ENCODE assay signal across 1 cellular context in the genomic region with DNA sequence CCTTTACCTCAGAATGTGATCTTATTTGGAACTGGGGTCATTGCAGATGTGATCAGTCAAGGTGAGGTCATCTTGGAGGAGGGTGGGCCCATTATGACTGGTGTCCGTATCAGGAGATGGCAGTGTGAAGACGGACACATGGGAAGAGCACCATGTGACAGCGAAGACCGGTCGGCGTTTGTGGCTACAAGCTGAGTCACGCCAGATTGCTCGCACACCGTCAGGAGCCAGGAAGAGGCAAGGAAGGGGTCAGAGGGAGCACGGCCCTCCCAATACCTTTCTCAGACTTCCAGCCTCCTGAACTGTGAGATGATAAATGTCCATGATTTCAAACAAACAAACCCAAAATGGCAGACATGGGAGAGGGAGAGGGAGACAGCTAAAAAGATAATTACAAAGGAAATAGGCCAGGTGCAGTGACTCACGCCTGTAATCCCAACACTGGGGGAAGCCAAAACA.
TF ChIP-seq lines count a peak whose summit lies in the region.

No MANE protein-coding gene starts in this region.

TF ChIP-seq in K562, 482 proteins besides CTCF, POLR2A, EP300 and RAD21 (continued from another document and continues in another):
- TF ChIP-seq, protein P1, sequence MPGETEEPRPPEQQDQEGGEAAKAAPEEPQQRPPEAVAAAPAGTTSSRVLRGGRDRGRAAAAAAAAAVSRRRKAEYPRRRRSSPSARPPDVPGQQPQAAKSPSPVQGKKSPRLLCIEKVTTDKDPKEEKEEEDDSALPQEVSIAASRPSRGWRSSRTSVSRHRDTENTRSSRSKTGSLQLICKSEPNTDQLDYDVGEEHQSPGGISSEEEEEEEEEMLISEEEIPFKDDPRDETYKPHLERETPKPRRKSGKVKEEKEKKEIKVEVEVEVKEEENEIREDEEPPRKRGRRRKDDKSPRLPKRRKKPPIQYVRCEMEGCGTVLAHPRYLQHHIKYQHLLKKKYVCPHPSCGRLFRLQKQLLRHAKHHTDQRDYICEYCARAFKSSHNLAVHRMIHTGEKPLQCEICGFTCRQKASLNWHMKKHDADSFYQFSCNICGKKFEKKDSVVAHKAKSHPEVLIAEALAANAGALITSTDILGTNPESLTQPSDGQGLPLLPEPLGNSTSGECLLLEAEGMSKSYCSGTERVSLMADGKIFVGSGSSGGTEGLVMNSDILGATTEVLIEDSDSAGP (CRISPR knock-in tag; IDR thresholded peaks at IDR 0.05) = no peak
- no peak for TF ChIP-seq TBP (optimal IDR thresholded peaks at IDR 0.05; ENCODE audit: low read depth, low read length)
- no peak for TF ChIP-seq ZNF232 (CRISPR knock-in tag; IDR thresholded peaks at IDR 0.05)
- peak; percentile 96 for TF ChIP-seq MYC (IDR thresholded peaks at IDR 0.05; ENCODE audit: low read depth, low read length)
- TF ChIP-seq MYC (CRISPR knock-in tag; IDR thresholded peaks at IDR 0.05; ENCODE audit: borderline replicate concordance, low read depth) = no peak
- TF ChIP-seq THRAP3 (IDR thresholded peaks at IDR 0.05; ENCODE audit: borderline replicate concordance) = no peak
- TF ChIP-seq POLR2AphosphoS5 (IDR thresholded peaks at IDR 0.05; ENCODE audit: control insufficient read depth, insufficient read depth, low read depth, low read length) = peak; percentile 53; the same call in 1 of the 2 replicates
- TF ChIP-seq BRCA1 (IDR thresholded peaks at IDR 0.05) = no peak
- no peak for TF ChIP-seq BRCA1 (CRISPR knock-in tag; IDR thresholded peaks at IDR 0.05)
- TF ChIP-seq SRSF1 (IDR thresholded peaks at IDR 0.05; ENCODE audit: low read depth, low read length) = no peak
- TF ChIP-seq, protein P2, sequence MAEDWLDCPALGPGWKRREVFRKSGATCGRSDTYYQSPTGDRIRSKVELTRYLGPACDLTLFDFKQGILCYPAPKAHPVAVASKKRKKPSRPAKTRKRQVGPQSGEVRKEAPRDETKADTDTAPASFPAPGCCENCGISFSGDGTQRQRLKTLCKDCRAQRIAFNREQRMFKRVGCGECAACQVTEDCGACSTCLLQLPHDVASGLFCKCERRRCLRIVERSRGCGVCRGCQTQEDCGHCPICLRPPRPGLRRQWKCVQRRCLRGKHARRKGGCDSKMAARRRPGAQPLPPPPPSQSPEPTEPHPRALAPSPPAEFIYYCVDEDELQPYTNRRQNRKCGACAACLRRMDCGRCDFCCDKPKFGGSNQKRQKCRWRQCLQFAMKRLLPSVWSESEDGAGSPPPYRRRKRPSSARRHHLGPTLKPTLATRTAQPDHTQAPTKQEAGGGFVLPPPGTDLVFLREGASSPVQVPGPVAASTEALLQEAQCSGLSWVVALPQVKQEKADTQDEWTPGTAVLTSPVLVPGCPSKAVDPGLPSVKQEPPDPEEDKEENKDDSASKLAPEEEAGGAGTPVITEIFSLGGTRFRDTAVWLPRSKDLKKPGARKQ (CRISPR knock-in tag; IDR thresholded peaks at IDR 0.05) = no peak
- TF ChIP-seq TOE1 (IDR thresholded peaks at IDR 0.05; ENCODE audit: borderline replicate concordance) = peak; percentile 84; the same call in 1 of the 2 replicates
- no peak for TF ChIP-seq TOE1 (CRISPR knock-in tag; IDR thresholded peaks at IDR 0.05; ENCODE audit: borderline replicate concordance, low read depth)
- peak; percentile 20; the same call in 1 of the 2 replicates for TF ChIP-seq GABPA (tag; conservative IDR thresholded peaks at IDR 0.05; ENCODE audit: low read depth)
- TF ChIP-seq RBBP5 (IDR thresholded peaks at IDR 0.05; ENCODE audit: borderline replicate concordance, insufficient read depth, low read length, poor library complexity, severe bottlenecking) = peak; percentile 43
- TF ChIP-seq MEF2D (tag; conservative IDR thresholded peaks at IDR 0.05; ENCODE audit: low read depth) = peak; percentile 58; the same call in 1 of the 2 replicates
- TF ChIP-seq RCOR1 (IDR thresholded peaks at IDR 0.05; ENCODE audit: borderline replicate concordance in 1 of 2, low read depth in 2 of 2, low read length in 2 of 2) = peak in 1 of 2 experiments; percentile 83; a peak in 2 of 4 replicates
- peak; percentile 88 for TF ChIP-seq BACH1 (tag; IDR thresholded peaks at IDR 0.05)
- TF ChIP-seq, protein P3, sequence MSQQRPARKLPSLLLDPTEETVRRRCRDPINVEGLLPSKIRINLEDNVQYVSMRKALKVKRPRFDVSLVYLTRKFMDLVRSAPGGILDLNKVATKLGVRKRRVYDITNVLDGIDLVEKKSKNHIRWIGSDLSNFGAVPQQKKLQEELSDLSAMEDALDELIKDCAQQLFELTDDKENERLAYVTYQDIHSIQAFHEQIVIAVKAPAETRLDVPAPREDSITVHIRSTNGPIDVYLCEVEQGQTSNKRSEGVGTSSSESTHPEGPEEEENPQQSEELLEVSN (IDR thresholded peaks at IDR 0.05; ENCODE audit: borderline replicate concordance in 1 of 2, extremely low read depth in 1 of 2, insufficient read depth in 1 of 2, insufficient read length in 1 of 2, low read depth in 1 of 2, low read length in 1 of 2, poor library complexity in 1 of 2, severe bottlenecking in 1 of 2) = peak; percentile 92 to 93
- TF ChIP-seq PTRF (tag; IDR thresholded peaks at IDR 0.05) = peak; percentile 31; the same call in 1 of the 2 replicates
- TF ChIP-seq NFRKB (IDR thresholded peaks at IDR 0.05; ENCODE audit: low read depth) = peak; percentile 80
- peak; percentile 56; the same call in 1 of the 2 replicates for TF ChIP-seq TCF3 (CRISPR knock-in tag; IDR thresholded peaks at IDR 0.05)
- TF ChIP-seq, protein P4, sequence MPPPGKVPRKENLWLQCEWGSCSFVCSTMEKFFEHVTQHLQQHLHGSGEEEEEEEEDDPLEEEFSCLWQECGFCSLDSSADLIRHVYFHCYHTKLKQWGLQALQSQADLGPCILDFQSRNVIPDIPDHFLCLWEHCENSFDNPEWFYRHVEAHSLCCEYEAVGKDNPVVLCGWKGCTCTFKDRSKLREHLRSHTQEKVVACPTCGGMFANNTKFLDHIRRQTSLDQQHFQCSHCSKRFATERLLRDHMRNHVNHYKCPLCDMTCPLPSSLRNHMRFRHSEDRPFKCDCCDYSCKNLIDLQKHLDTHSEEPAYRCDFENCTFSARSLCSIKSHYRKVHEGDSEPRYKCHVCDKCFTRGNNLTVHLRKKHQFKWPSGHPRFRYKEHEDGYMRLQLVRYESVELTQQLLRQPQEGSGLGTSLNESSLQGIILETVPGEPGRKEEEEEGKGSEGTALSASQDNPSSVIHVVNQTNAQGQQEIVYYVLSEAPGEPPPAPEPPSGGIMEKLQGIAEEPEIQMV (tag; conservative IDR thresholded peaks at IDR 0.05; ENCODE audit: low read depth) = no peak
- peak; percentile 68; the same call in 1 of the 2 replicates for TF ChIP-seq KLF6 (CRISPR knock-in tag; IDR thresholded peaks at IDR 0.05; ENCODE audit: borderline replicate concordance)
- no peak for TF ChIP-seq ZNF253 (CRISPR knock-in tag; conservative IDR thresholded peaks at IDR 0.05)
- TF ChIP-seq SRF (CRISPR knock-in tag; IDR thresholded peaks at IDR 0.05) = no peak; a peak in 1 of 4 replicates
- TF ChIP-seq SETDB1 (IDR thresholded peaks at IDR 0.05; ENCODE audit: low read length) = no peak
- TF ChIP-seq SOX6 (IDR thresholded peaks at IDR 0.05) = peak; percentile 76
- 0 out of 2 replicates have a peak, but pooled peaks have one; percentile 13 for TF ChIP-seq ZSCAN32 (CRISPR knock-in tag; IDR thresholded peaks at IDR 0.05)
- TF ChIP-seq NRF1 (conservative IDR thresholded peaks at IDR 0.05 in 1 of 2, IDR thresholded peaks at IDR 0.05 in 1 of 2) = peak; percentile 46 to 64
- TF ChIP-seq, protein P5, sequence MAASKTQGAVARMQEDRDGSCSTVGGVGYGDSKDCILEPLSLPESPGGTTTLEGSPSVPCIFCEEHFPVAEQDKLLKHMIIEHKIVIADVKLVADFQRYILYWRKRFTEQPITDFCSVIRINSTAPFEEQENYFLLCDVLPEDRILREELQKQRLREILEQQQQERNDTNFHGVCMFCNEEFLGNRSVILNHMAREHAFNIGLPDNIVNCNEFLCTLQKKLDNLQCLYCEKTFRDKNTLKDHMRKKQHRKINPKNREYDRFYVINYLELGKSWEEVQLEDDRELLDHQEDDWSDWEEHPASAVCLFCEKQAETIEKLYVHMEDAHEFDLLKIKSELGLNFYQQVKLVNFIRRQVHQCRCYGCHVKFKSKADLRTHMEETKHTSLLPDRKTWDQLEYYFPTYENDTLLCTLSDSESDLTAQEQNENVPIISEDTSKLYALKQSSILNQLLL (CRISPR knock-in tag; IDR thresholded peaks at IDR 0.05; ENCODE audit: borderline replicate concordance) = no peak
- TF ChIP-seq, protein P6, sequence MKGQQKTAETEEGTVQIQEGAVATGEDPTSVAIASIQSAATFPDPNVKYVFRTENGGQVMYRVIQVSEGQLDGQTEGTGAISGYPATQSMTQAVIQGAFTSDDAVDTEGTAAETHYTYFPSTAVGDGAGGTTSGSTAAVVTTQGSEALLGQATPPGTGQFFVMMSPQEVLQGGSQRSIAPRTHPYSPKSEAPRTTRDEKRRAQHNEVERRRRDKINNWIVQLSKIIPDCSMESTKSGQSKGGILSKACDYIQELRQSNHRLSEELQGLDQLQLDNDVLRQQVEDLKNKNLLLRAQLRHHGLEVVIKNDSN (CRISPR knock-in tag; IDR thresholded peaks at IDR 0.05) = peak; percentile 95
- peak; percentile 91 for TF ChIP-seq DPF2 (IDR thresholded peaks at IDR 0.05)
- no peak for TF ChIP-seq ZNF778 (CRISPR knock-in tag; IDR thresholded peaks at IDR 0.05)
- TF ChIP-seq, protein P7, sequence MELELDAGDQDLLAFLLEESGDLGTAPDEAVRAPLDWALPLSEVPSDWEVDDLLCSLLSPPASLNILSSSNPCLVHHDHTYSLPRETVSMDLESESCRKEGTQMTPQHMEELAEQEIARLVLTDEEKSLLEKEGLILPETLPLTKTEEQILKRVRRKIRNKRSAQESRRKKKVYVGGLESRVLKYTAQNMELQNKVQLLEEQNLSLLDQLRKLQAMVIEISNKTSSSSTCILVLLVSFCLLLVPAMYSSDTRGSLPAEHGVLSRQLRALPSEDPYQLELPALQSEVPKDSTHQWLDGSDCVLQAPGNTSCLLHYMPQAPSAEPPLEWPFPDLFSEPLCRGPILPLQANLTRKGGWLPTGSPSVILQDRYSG (tag; conservative IDR thresholded peaks at IDR 0.05; ENCODE audit: low read depth) = peak; percentile 81; the same call in 1 of the 2 replicates
- TF ChIP-seq, protein P8, sequence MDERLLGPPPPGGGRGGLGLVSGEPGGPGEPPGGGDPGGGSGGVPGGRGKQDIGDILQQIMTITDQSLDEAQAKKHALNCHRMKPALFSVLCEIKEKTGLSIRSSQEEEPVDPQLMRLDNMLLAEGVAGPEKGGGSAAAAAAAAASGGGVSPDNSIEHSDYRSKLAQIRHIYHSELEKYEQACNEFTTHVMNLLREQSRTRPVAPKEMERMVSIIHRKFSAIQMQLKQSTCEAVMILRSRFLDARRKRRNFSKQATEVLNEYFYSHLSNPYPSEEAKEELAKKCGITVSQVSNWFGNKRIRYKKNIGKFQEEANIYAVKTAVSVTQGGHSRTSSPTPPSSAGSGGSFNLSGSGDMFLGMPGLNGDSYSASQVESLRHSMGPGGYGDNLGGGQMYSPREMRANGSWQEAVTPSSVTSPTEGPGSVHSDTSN (CRISPR knock-in tag; IDR thresholded peaks at IDR 0.05; ENCODE audit: low read depth) = no peak
- TF ChIP-seq, protein P8 (tag; conservative IDR thresholded peaks at IDR 0.05; ENCODE audit: low read depth) = peak; percentile 83
- peak; percentile 16; the same call in 1 of the 2 replicates for TF ChIP-seq ZNF324 (CRISPR knock-in tag; IDR thresholded peaks at IDR 0.05)
- TF ChIP-seq, protein P9, sequence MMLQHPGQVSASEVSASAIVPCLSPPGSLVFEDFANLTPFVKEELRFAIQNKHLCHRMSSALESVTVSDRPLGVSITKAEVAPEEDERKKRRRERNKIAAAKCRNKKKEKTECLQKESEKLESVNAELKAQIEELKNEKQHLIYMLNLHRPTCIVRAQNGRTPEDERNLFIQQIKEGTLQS (IDR thresholded peaks at IDR 0.05) = peak; percentile 97
- TF ChIP-seq, protein P9 (CRISPR knock-in tag; conservative IDR thresholded peaks at IDR 0.05) = no peak; the same call in 1 of the 2 replicates
- TF ChIP-seq ETV6 (IDR thresholded peaks at IDR 0.05; ENCODE audit: borderline replicate concordance in 1 of 2, low read depth in 2 of 2, low read length in 1 of 2) = no peak
- no peak for TF ChIP-seq ETV6 (CRISPR knock-in tag; IDR thresholded peaks at IDR 0.05; ENCODE audit: borderline replicate concordance)
- TF ChIP-seq XRCC3 (IDR thresholded peaks at IDR 0.05) = no peak
- TF ChIP-seq NR2C1 (IDR thresholded peaks at IDR 0.05) = peak; percentile 78
- peak; percentile 84 for TF ChIP-seq NR2C1 (tag; IDR thresholded peaks at IDR 0.05)
